In genomic region chr4:141376769-141377168, GRCh38 we compare ENCODE assay signal across 1 cellular context.
TF ChIP-seq lines count a peak whose summit lies in the region.

No MANE protein-coding gene starts in this region.

TF ChIP-seq in GM23338, 12 proteins besides CTCF, POLR2A, EP300 and RAD21 (continued from another document):
- TF ChIP-seq ETS1 (IDR thresholded peaks at IDR 0.05) (no peak), NANOG (IDR thresholded peaks at IDR 0.05; ENCODE audit: borderline replicate concordance) (no peak), STAT1 (IDR thresholded peaks at IDR 0.05; ENCODE audit: unreplicated experiment) (no peak), ZNF114 (CRISPR knock-in tag; IDR thresholded peaks at IDR 0.05) (no peak), CREB1 (CRISPR knock-in tag; IDR thresholded peaks at IDR 0.05; ENCODE audit: low read depth) (no peak), POLR2AphosphoS5 (IDR thresholded peaks at IDR 0.05; ENCODE audit: low read depth) (no peak), JUNB (IDR thresholded peaks at IDR 0.05; ENCODE audit: unreplicated experiment) (no peak), ZNF331 (CRISPR knock-in tag; IDR thresholded peaks at IDR 0.05; ENCODE audit: low read depth) (no peak)
